8 cellular contexts compared by ENCODE assay signal in the genomic region with DNA sequence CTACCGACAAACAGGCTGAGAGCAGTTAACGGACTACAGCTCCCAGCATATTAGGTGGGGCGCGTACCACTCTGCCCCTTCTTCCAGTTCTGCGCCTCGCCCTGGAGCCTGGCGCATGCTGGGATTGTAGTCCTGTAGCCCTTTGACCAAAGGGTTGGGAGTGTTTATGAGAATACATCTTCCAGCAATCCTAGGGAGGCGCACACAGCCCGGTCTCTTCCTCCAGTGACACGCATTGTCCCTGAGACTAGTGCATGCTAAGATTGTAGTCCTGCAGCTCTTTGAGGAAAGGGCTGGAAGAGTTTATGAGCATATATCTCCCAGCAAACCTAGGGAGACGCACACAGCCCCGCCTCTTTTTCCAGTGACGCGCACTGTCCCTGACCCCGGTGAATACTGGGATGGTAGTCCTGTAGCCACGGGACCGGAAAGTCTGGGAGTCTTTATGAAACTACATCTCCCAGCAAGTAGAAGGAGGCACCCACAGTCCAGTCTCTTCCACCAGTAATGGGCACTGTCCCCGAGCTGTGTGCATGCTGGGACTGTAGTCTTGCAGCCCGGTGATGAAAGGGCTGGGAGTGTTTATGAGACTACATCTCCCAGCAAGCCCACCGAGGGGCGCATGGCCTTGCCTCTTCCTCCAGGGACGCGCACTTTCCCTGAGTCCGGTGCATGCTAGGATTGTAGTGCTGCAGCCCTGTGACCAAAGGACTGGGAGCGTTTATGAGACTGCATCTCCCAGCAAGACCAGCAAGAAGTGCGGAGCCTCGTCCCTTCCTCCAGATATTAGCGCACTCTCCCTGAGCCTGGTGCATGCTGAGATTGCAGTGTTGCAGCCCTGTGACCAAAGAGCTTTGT.
DNase-seq lines count a peak whose midpoint lies in the region; ATAC-seq and TF ChIP-seq lines count a peak whose summit lies in the region.
"Not testable (repeated sequence)": the region's sequence is repeated elsewhere in the genome, so short reads cannot be mapped to it uniquely, and the experiment has no call there.

No MANE protein-coding gene starts in this region.

- WGBS in lung, 2 donors: 32 to 47% methylated on average over 28 of the region's 28 CpGs

- H4K20me1 ChIP-seq in PC-9 (ENCODE audit: insufficient read depth): not testable (repeated sequence)

- H3K4me3 ChIP-seq in PC-9, lung: not testable (repeated sequence)
- H3K4me3 ChIP-seq in epithelial cell of esophagus (ENCODE audit: low read length): peak overlapping the region; percentile 26

- intact Hi-C loops in PC-9 (cut with micrococcal nuclease; ENCODE audit: unreplicated experiment): not testable (repeated sequence)

- not testable (repeated sequence) for TF ChIP-seq CTCF in PC-9 (conservative IDR thresholded peaks at IDR 0.05); epithelial cell of esophagus (IDR thresholded peaks at IDR 0.05; ENCODE audit: insufficient read depth, low read depth, low read length, missing control alignments); lung (IDR thresholded peaks at IDR 0.05; ENCODE audit: control extremely low read depth, extremely low read depth)

- H2AFZ ChIP-seq in PC-9: not testable (repeated sequence)

- DNase-seq in CD1c-positive myeloid dendritic cell (ENCODE audit: extremely low spot score): peak; percentile 14
- DNase-seq in NAMALWA (ENCODE audit: low spot score): peak; percentile 7
- not testable (repeated sequence) for DNase-seq in PC-9
- DNase-seq in activated T-cell treated with anti-CD3 and anti-CD28 coated beads for 48 hours (ENCODE audit: low read depth): peak; percentile 30
- peak; percentile 65 for DNase-seq in epithelial cell of esophagus (ENCODE audit: low read depth)
- DNase-seq in lung (ENCODE audit: low spot score): peak; percentile 52
- peak; percentile 16 for DNase-seq in stimulated activated CD4-positive, alpha-beta T cell treated with anti-CD3 and anti-CD28 coated beads, Interleukin-2, amount 100 ng/mL, for 4 hours (ENCODE audit: low read depth)

- H3K9me2 ChIP-seq in PC-9 (ENCODE audit: insufficient read depth): not testable (repeated sequence)

- ATAC-seq in GM21381 (IDR thresholded peaks at IDR 0.05; ENCODE audit: unreplicated experiment): peak; percentile 95
- ATAC-seq in lung (ENCODE audit: insufficient read depth, low FRiP score): peak; percentile 89

- POLR2A ChIA-PET in PC-9 (lab: Charles Lee; ENCODE audit: unreplicated experiment): not testable (repeated sequence)

- BruUV-seq in PC-9 (replicated peaks; lab: Mats Ljungman, UMichigan): not testable (repeated sequence)

- H3K27ac ChIP-seq in PC-9; lung (ENCODE audit: low read depth in 1 of 2, low read length in 1 of 2): not testable (repeated sequence)

- H3K79me2 ChIP-seq in PC-9 (ENCODE audit: low read depth): not testable (repeated sequence)

- CTCF ChIA-PET in PC-9 (lab: Charles Lee): not testable (repeated sequence)

- H3F3A ChIP-seq in PC-9 (ENCODE audit: insufficient read depth, low read depth): not testable (repeated sequence)

- H3K36me3 ChIP-seq in PC-9 (ENCODE audit: low read depth); lung (ENCODE audit: control insufficient read depth in 2 of 2, insufficient read depth in 2 of 2, low read length in 2 of 2): not testable (repeated sequence)

- H3K9me3 ChIP-seq in PC-9 (ENCODE audit: insufficient read depth, low read depth): not testable (repeated sequence)
- H3K9me3 ChIP-seq in lung (ENCODE audit: control insufficient read depth in 2 of 2, insufficient read depth in 1 of 2, low read length in 1 of 2): peaks cover 0 to 11% of the 10 kb centered on the region in 2 donors

- peaks cover 18% of the 10 kb centered on the region for H3K27me3 ChIP-seq in PC-9 (ENCODE audit: insufficient read depth, low read depth)
- H3K27me3 ChIP-seq in lung (ENCODE audit: control insufficient read depth, insufficient read depth): not testable (repeated sequence)

- H3K4me2 ChIP-seq in PC-9: 0 out of 2 replicates have a peak overlapping the region, but pooled peaks have one; percentile 17

- not testable (repeated sequence) for H3K4me1 ChIP-seq in PC-9 (replicated peaks; ENCODE audit: insufficient read depth); lung (ENCODE audit: control insufficient read depth in 2 of 2, insufficient read depth in 2 of 2, low read length in 2 of 2)
